Comparison of ENCODE assay signal across 1 cellular context in the genomic region with DNA sequence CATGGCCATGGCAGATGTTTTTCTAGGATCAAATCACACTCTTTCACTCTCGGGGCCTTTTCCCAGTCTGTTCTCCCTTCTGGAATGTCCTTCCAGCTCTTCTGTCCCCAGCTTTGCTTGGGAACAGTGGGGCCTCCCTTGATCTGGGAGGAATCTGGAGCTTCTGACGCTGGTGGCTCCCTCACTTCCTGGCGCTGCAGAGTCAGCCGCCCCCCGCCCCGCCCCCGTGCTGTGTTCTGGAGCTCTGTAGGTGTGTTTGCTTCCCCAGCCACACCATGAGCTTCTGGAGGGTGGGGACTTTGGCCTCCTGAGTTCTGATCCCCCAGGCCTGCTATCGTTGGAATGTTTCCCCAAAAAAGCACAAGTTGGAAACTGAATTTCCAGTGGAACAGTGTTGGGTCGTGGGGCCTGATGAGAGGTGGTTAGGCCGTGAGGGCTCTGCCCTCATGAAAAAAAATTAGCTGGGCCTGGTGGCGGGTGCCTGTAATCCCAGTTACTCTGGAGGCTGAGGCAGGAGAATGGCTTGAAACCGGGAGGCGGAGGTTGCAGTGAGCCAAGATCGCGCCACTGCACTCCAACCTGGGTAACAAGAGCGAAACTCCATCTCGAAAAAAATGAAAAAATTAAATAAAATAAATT.
TF ChIP-seq lines count a peak whose summit lies in the region.

No MANE protein-coding gene starts in this region.

TF ChIP-seq in HepG2, 621 proteins besides CTCF, POLR2A, EP300 and RAD21 (continued from another document and continues in another):
- TF ChIP-seq SIX4 (CRISPR knock-in tag; IDR thresholded peaks at IDR 0.05) = no peak
- TF ChIP-seq ELF4 (CRISPR knock-in tag; IDR thresholded peaks at IDR 0.05; ENCODE audit: borderline replicate concordance) = no peak
- peak in 1 of 2 experiments; percentile 35; a peak in 1 of 4 replicates for TF ChIP-seq KLF16 (CRISPR knock-in tag; IDR thresholded peaks at IDR 0.05)
- TF ChIP-seq ZNF256 (CRISPR knock-in tag; conservative IDR thresholded peaks at IDR 0.05) = no peak
- no peak for TF ChIP-seq ZFP36L1 (CRISPR knock-in tag; IDR thresholded peaks at IDR 0.05)
- no peak for TF ChIP-seq HNRNPH1 (optimal IDR thresholded peaks at IDR 0.05; ENCODE audit: low read depth, low read length)
- no peak for TF ChIP-seq ZNF567 (CRISPR knock-in tag; IDR thresholded peaks at IDR 0.05; ENCODE audit: borderline replicate concordance)
- no peak for TF ChIP-seq ZNF790 (CRISPR knock-in tag; IDR thresholded peaks at IDR 0.05; ENCODE audit: borderline replicate concordance)
- TF ChIP-seq ZNF772 (CRISPR knock-in tag; IDR thresholded peaks at IDR 0.05) = no peak
- TF ChIP-seq, protein P1, sequence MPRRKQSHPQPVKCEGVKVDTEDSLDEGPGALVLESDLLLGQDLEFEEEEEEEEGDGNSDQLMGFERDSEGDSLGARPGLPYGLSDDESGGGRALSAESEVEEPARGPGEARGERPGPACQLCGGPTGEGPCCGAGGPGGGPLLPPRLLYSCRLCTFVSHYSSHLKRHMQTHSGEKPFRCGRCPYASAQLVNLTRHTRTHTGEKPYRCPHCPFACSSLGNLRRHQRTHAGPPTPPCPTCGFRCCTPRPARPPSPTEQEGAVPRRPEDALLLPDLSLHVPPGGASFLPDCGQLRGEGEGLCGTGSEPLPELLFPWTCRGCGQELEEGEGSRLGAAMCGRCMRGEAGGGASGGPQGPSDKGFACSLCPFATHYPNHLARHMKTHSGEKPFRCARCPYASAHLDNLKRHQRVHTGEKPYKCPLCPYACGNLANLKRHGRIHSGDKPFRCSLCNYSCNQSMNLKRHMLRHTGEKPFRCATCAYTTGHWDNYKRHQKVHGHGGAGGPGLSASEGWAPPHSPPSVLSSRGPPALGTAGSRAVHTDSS (CRISPR knock-in tag; conservative IDR thresholded peaks at IDR 0.05) = no peak
- TF ChIP-seq, protein P2, sequence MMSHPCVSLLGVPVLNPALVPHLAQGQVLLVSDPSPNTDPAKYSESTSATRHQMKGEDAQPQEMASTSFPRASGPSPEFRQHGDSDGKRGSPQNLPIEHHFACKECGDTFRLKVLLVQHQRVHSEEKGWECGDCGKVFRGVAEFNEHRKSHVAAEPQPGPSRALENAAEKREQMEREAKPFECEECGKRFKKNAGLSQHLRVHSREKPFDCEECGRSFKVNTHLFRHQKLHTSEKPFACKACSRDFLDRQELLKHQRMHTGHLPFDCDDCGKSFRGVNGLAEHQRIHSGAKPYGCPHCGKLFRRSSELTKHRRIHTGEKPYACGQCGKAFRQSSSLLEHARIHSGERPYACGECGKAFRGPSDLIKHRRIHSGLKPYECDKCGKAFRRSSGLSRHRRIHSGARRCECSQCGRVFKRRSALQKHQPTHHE (CRISPR knock-in tag; IDR thresholded peaks at IDR 0.05; ENCODE audit: borderline replicate concordance) = no peak
- TF ChIP-seq, protein P3, sequence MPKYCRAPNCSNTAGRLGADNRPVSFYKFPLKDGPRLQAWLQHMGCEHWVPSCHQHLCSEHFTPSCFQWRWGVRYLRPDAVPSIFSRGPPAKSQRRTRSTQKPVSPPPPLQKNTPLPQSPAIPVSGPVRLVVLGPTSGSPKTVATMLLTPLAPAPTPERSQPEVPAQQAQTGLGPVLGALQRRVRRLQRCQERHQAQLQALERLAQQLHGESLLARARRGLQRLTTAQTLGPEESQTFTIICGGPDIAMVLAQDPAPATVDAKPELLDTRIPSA (CRISPR knock-in tag; IDR thresholded peaks at IDR 0.05; ENCODE audit: borderline replicate concordance) = no peak
- no peak for TF ChIP-seq ZNF260 (CRISPR knock-in tag; IDR thresholded peaks at IDR 0.05; ENCODE audit: borderline replicate concordance, low read depth)
- no peak for TF ChIP-seq RORA (CRISPR knock-in tag; IDR thresholded peaks at IDR 0.05)
- no peak for TF ChIP-seq ZEB1 (IDR thresholded peaks at IDR 0.05; ENCODE audit: insufficient replicate concordance, low read depth)
- TF ChIP-seq ZNF746 (CRISPR knock-in tag; IDR thresholded peaks at IDR 0.05) = peak; percentile 60; the same call in 1 of the 2 replicates
- TF ChIP-seq, protein P4, sequence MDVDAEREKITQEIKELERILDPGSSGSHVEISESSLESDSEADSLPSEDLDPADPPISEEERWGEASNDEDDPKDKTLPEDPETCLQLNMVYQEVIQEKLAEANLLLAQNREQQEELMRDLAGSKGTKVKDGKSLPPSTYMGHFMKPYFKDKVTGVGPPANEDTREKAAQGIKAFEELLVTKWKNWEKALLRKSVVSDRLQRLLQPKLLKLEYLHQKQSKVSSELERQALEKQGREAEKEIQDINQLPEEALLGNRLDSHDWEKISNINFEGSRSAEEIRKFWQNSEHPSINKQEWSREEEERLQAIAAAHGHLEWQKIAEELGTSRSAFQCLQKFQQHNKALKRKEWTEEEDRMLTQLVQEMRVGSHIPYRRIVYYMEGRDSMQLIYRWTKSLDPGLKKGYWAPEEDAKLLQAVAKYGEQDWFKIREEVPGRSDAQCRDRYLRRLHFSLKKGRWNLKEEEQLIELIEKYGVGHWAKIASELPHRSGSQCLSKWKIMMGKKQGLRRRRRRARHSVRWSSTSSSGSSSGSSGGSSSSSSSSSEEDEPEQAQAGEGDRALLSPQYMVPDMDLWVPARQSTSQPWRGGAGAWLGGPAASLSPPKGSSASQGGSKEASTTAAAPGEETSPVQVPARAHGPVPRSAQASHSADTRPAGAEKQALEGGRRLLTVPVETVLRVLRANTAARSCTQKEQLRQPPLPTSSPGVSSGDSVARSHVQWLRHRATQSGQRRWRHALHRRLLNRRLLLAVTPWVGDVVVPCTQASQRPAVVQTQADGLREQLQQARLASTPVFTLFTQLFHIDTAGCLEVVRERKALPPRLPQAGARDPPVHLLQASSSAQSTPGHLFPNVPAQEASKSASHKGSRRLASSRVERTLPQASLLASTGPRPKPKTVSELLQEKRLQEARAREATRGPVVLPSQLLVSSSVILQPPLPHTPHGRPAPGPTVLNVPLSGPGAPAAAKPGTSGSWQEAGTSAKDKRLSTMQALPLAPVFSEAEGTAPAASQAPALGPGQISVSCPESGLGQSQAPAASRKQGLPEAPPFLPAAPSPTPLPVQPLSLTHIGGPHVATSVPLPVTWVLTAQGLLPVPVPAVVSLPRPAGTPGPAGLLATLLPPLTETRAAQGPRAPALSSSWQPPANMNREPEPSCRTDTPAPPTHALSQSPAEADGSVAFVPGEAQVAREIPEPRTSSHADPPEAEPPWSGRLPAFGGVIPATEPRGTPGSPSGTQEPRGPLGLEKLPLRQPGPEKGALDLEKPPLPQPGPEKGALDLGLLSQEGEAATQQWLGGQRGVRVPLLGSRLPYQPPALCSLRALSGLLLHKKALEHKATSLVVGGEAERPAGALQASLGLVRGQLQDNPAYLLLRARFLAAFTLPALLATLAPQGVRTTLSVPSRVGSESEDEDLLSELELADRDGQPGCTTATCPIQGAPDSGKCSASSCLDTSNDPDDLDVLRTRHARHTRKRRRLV (CRISPR knock-in tag; IDR thresholded peaks at IDR 0.05) = no peak
- TF ChIP-seq MXD4 (CRISPR knock-in tag; IDR thresholded peaks at IDR 0.05) = 0 out of 2 replicates have a peak, but pooled peaks have one; percentile 40
- no peak for TF ChIP-seq TCF7L2 (IDR thresholded peaks at IDR 0.05; ENCODE audit: low read depth, low read length)
- TF ChIP-seq, protein P5, sequence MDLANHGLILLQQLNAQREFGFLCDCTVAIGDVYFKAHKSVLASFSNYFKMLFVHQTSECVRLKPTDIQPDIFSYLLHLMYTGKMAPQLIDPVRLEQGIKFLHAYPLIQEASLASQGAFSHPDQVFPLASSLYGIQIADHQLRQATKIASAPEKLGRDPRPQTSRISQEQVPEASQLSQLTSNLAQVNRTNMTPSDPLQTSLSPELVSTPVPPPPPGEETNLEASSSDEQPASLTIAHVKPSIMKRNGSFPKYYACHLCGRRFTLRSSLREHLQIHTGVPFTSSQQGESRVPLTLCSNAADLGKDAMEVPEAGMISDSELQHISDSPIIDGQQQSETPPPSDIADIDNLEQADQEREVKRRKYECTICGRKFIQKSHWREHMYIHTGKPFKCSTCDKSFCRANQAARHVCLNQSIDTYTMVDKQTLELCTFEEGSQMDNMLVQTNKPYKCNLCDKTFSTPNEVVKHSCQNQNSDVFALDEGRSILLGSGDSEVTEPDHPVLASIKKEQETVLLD (CRISPR knock-in tag; IDR thresholded peaks at IDR 0.05; ENCODE audit: low read depth) = no peak
- no peak for TF ChIP-seq ZNF564 (CRISPR knock-in tag; IDR thresholded peaks at IDR 0.05)
- TF ChIP-seq ZSCAN20 (CRISPR knock-in tag; IDR thresholded peaks at IDR 0.05; ENCODE audit: borderline replicate concordance) = no peak
- 0 out of 2 replicates have a peak, but pooled peaks have one; percentile 32 for TF ChIP-seq FOSL2 (CRISPR knock-in tag; IDR thresholded peaks at IDR 0.05)
- no peak; the same call in 1 of the 2 replicates for TF ChIP-seq HDAC1 (CRISPR knock-in tag; IDR thresholded peaks at IDR 0.05)
- TF ChIP-seq FOXM1 (CRISPR knock-in tag; IDR thresholded peaks at IDR 0.05) = no peak
- TF ChIP-seq MAZ (IDR thresholded peaks at IDR 0.05; ENCODE audit: borderline replicate concordance, low read depth, low read length) = peak; percentile 60; the same call in 1 of the 2 replicates
- 0 out of 2 replicates have a peak, but pooled peaks have one; percentile 50 for TF ChIP-seq MAZ (CRISPR knock-in tag; IDR thresholded peaks at IDR 0.05; ENCODE audit: low read depth)
- TF ChIP-seq ZNF331 (CRISPR knock-in tag; IDR thresholded peaks at IDR 0.05) = peak; percentile 54; the same call in 1 of the 2 replicates
- peak; percentile 84 for TF ChIP-seq POLR2G (IDR thresholded peaks at IDR 0.05; ENCODE audit: low read depth, low read length)
- peak; percentile 52; the same call in 1 of the 2 replicates for TF ChIP-seq ZNF350 (CRISPR knock-in tag; IDR thresholded peaks at IDR 0.05; ENCODE audit: borderline replicate concordance, low read depth)
- TF ChIP-seq TCF12 (IDR thresholded peaks at IDR 0.05) = no peak
- TF ChIP-seq TCF12 (CRISPR knock-in tag; IDR thresholded peaks at IDR 0.05) = no peak
- TF ChIP-seq, protein P6, sequence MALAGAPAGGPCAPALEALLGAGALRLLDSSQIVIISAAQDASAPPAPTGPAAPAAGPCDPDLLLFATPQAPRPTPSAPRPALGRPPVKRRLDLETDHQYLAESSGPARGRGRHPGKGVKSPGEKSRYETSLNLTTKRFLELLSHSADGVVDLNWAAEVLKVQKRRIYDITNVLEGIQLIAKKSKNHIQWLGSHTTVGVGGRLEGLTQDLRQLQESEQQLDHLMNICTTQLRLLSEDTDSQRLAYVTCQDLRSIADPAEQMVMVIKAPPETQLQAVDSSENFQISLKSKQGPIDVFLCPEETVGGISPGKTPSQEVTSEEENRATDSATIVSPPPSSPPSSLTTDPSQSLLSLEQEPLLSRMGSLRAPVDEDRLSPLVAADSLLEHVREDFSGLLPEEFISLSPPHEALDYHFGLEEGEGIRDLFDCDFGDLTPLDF (CRISPR knock-in tag; IDR thresholded peaks at IDR 0.05) = no peak
- no peak for TF ChIP-seq ZNF781 (CRISPR knock-in tag; IDR thresholded peaks at IDR 0.05; ENCODE audit: borderline replicate concordance, not compliant biosample characterization)
- no peak for TF ChIP-seq PLRG1 (conservative IDR thresholded peaks at IDR 0.05)
- no peak for TF ChIP-seq ZNF225 (CRISPR knock-in tag; IDR thresholded peaks at IDR 0.05)
- TF ChIP-seq, protein P7, sequence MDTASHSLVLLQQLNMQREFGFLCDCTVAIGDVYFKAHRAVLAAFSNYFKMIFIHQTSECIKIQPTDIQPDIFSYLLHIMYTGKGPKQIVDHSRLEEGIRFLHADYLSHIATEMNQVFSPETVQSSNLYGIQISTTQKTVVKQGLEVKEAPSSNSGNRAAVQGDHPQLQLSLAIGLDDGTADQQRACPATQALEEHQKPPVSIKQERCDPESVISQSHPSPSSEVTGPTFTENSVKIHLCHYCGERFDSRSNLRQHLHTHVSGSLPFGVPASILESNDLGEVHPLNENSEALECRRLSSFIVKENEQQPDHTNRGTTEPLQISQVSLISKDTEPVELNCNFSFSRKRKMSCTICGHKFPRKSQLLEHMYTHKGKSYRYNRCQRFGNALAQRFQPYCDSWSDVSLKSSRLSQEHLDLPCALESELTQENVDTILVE (CRISPR knock-in tag; IDR thresholded peaks at IDR 0.05) = no peak
- no peak for TF ChIP-seq KAT2B (IDR thresholded peaks at IDR 0.05; ENCODE audit: borderline replicate concordance, low read depth, low read length)
- TF ChIP-seq, protein P8, sequence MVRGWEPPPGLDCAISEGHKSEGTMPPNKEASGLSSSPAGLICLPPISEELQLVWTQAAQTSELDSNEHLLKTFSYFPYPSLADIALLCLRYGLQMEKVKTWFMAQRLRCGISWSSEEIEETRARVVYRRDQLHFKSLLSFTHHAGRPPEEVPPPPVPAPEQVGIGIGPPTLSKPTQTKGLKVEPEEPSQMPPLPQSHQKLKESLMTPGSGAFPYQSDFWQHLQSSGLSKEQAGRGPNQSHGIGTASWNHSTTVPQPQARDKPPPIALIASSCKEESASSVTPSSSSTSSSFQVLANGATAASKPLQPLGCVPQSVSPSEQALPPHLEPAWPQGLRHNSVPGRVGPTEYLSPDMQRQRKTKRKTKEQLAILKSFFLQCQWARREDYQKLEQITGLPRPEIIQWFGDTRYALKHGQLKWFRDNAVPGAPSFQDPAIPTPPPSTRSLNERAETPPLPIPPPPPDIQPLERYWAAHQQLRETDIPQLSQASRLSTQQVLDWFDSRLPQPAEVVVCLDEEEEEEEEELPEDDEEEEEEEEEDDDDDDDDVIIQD (CRISPR knock-in tag; IDR thresholded peaks at IDR 0.05; ENCODE audit: low read depth) = 0 out of 2 replicates have a peak, but pooled peaks have one; percentile 12
- no peak for TF ChIP-seq TBX3 (IDR thresholded peaks at IDR 0.05; ENCODE audit: borderline replicate concordance)
- TF ChIP-seq KDM3A (CRISPR knock-in tag; IDR thresholded peaks at IDR 0.05; ENCODE audit: low read depth) = no peak
- TF ChIP-seq LCORL (IDR thresholded peaks at IDR 0.05) = no peak
- peak; percentile 97 for TF ChIP-seq LCORL (CRISPR knock-in tag; IDR thresholded peaks at IDR 0.05)
- TF ChIP-seq, protein P9, sequence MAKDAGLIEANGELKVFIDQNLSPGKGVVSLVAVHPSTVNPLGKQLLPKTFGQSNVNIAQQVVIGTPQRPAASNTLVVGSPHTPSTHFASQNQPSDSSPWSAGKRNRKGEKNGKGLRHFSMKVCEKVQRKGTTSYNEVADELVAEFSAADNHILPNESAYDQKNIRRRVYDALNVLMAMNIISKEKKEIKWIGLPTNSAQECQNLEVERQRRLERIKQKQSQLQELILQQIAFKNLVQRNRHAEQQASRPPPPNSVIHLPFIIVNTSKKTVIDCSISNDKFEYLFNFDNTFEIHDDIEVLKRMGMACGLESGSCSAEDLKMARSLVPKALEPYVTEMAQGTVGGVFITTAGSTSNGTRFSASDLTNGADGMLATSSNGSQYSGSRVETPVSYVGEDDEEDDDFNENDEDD (CRISPR knock-in tag; IDR thresholded peaks at IDR 0.05; ENCODE audit: borderline replicate concordance) = peak; percentile 18; the same call in 1 of the 2 replicates
- no peak for TF ChIP-seq ZNF780A (CRISPR knock-in tag; IDR thresholded peaks at IDR 0.05)
- no peak; the same call in 1 of the 2 replicates for TF ChIP-seq GLI4 (CRISPR knock-in tag; IDR thresholded peaks at IDR 0.05; ENCODE audit: borderline replicate concordance)
- no peak for TF ChIP-seq AKAP8 (CRISPR knock-in tag; IDR thresholded peaks at IDR 0.05)
